Comparison of ENCODE assay signal across 22 cellular contexts in the genomic region with DNA sequence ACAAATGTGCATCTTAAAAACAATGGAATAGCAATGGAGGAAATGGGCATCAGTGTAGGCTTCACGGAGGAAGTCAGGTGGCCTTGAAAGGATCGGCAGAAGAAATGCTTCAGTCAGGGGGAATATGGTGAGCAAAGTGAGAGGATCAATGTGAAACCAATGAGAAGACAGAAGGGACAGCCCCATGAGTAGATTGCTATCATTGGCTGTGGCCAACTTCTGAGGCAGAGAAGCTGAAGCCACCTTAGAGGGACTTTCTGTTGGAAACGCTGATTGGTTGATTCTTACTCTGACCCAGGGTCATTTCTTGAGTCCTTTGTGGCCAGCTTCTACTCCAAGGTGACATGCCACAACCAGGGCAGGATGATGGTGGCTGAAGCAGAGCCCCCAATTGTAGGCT.
DNase-seq lines count a peak whose midpoint lies in the region; ATAC-seq, FAIRE-seq and TF ChIP-seq lines count a peak whose summit lies in the region.
"Had no signal": no experiment of that assay in that cellular context is flagged by ENCODE, and none has a peak within 500 bp of the region (broad histone marks: within the 10 kb centered on the region; RNA-seq: fewer than 3 reads in every experiment).

No MANE protein-coding gene starts in this region.

- no peaks in the 10 kb centered on the region for H3K4me1 Mint-ChIP-seq in WTC11
- H3K4me1 Mint-ChIP-seq: B cell had no signal

- no peak overlapping the region for H3K4me3 ChIP-seq in bronchial epithelial cell (ENCODE audit: low read depth, low read length)
- H3K4me3 ChIP-seq: A549, Peyer's patch had no signal

- H3K36me3 ChIP-seq in bronchial epithelial cell (ENCODE audit: control insufficient read depth, insufficient read depth, low read length): no peaks in the 10 kb centered on the region
- H3K36me3 ChIP-seq: Peyer's patch had no signal

- TF ChIP-seq CTCF in GM10248 (IDR thresholded peaks at IDR 0.05; ENCODE audit: control extremely low read depth, extremely low read depth, low read depth, missing control alignments) (no peak), GM13977 (IDR thresholded peaks at IDR 0.05; ENCODE audit: extremely low read depth, insufficient read depth, missing control alignments) (no peak), bronchial epithelial cell (IDR thresholded peaks at IDR 0.05; ENCODE audit: insufficient read depth, low read length, severe bottlenecking) (no peak), WTC11 (IDR thresholded peaks at IDR 0.05) (no peak)

- in situ Hi-C loops in GM13977 (cut with MboI; ENCODE audit: low pct_unique_long_range_greater_than_20kb, low sequenced_read_pairs, unreplicated experiment): no loop called here

- no peak overlapping the region for H3K4me3 Mint-ChIP-seq in WTC11
- H3K4me3 Mint-ChIP-seq: B cell, CD14-positive monocyte had no signal

- H3K36me3 Mint-ChIP-seq in WTC11: no peaks in the 10 kb centered on the region

- FAIRE-seq in bronchial epithelial cell (lab: Jason Lieb, UNC): peak; percentile 7
- FAIRE-seq: A549, G401.6, H54 had no signal

- DNase-seq in GM10248 (ENCODE audit: extremely low spot score) (peak; percentile 34), GM13977 (ENCODE audit: low spot score) (peak; percentile 16), bronchial epithelial cell (ENCODE audit: low read depth) (no peak), WTC11 (ENCODE audit: low spot score) (no peak), HT-29 (ENCODE audit: low spot score) (no peak), NCI-H69 (lab: John Stamatoyannopoulos, UW) (no peak)
- DNase-seq: Kasumi-1, NCI-H1092, NCI-H1436, NCI-H1930, NCI-H510A treated with DMSO at 0.1 percent for 48 hours, NCI-H82, Peyer's patch, T-helper 1 cell had no signal

- H3K27me3 ChIP-seq in bronchial epithelial cell (ENCODE audit: control insufficient read depth, insufficient read depth, low read length): no peaks in the 10 kb centered on the region
- H3K27me3 ChIP-seq: Peyer's patch had no signal

- no peaks in the 10 kb centered on the region; the same call in 1 of the 2 replicates for H3K27me3 Mint-ChIP-seq in WTC11 (ENCODE audit: low read depth)

- peaks cover 10% of the 10 kb centered on the region; the same call in 1 of the 2 replicates for H3K9me3 Mint-ChIP-seq in WTC11

- POLR2A ChIA-PET in GM10248 (lab: Yijun Ruan, JAX) (no interaction called here), WTC11 (lab: Charles Lee) (no interaction called here)

- ATAC-seq in HG02798 (IDR thresholded peaks at IDR 0.05; ENCODE audit: poor library complexity, unreplicated experiment) (peak; percentile 69), WTC11 (no peak), HG02981 (IDR thresholded peaks at IDR 0.05; ENCODE audit: unreplicated experiment) (no peak)
- ATAC-seq: A549, SK-N-SH treated with all-trans-retinoic acid at 6 μM for 48 hours had no signal

- no peak overlapping the region for H3K27ac Mint-ChIP-seq in WTC11
- H3K27ac Mint-ChIP-seq: B cell had no signal

- CTCF ChIA-PET in GM10248 (lab: Yijun Ruan, JAX) (interaction anchor here (1.0 to 7.2 kb wide), 4 partner anchors 9 to 107 kb away, joined by 3 to 102 read pairs (median 10); no protein-coding TSS in a partner anchor), WTC11 (lab: Charles Lee) (no interaction called here)

TF ChIP-seq in WTC11, 78 proteins besides CTCF, POLR2A, EP300 and RAD21 (continues in another document):
- TF ChIP-seq TP53 (CRISPR knock-in tag; IDR thresholded peaks at IDR 0.05): no peak
- TF ChIP-seq, protein P1, sequence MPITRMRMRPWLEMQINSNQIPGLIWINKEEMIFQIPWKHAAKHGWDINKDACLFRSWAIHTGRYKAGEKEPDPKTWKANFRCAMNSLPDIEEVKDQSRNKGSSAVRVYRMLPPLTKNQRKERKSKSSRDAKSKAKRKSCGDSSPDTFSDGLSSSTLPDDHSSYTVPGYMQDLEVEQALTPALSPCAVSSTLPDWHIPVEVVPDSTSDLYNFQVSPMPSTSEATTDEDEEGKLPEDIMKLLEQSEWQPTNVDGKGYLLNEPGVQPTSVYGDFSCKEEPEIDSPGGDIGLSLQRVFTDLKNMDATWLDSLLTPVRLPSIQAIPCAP (CRISPR knock-in tag; IDR thresholded peaks at IDR 0.05): no peak
- no peak for TF ChIP-seq FOXP1 (CRISPR knock-in tag; IDR thresholded peaks at IDR 0.05; ENCODE audit: borderline replicate concordance)
- TF ChIP-seq KAT7 (CRISPR knock-in tag; IDR thresholded peaks at IDR 0.05; ENCODE audit: borderline replicate concordance): no peak
- TF ChIP-seq, protein P2, sequence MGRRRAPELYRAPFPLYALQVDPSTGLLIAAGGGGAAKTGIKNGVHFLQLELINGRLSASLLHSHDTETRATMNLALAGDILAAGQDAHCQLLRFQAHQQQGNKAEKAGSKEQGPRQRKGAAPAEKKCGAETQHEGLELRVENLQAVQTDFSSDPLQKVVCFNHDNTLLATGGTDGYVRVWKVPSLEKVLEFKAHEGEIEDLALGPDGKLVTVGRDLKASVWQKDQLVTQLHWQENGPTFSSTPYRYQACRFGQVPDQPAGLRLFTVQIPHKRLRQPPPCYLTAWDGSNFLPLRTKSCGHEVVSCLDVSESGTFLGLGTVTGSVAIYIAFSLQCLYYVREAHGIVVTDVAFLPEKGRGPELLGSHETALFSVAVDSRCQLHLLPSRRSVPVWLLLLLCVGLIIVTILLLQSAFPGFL (CRISPR knock-in tag; IDR thresholded peaks at IDR 0.05; ENCODE audit: borderline replicate concordance): no peak
- TF ChIP-seq, protein P3, sequence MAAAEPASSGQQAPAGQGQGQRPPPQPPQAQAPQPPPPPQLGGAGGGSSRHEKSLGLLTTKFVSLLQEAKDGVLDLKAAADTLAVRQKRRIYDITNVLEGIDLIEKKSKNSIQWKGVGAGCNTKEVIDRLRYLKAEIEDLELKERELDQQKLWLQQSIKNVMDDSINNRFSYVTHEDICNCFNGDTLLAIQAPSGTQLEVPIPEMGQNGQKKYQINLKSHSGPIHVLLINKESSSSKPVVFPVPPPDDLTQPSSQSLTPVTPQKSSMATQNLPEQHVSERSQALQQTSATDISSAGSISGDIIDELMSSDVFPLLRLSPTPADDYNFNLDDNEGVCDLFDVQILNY (CRISPR knock-in tag; IDR thresholded peaks at IDR 0.05): no peak
- TF ChIP-seq, protein P4, sequence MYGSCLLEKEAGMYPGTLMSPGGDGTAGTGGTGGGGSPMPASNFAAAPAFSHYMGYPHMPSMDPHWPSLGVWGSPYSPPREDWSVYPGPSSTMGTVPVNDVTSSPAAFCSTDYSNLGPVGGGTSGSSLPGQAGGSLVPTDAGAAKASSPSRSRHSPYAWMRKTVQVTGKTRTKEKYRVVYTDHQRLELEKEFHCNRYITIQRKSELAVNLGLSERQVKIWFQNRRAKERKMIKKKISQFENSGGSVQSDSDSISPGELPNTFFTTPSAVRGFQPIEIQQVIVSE (CRISPR knock-in tag; IDR thresholded peaks at IDR 0.05; ENCODE audit: borderline replicate concordance): no peak
- TF ChIP-seq CBFB (CRISPR knock-in tag; IDR thresholded peaks at IDR 0.05; ENCODE audit: low read depth): no peak
- TF ChIP-seq ATF1 (CRISPR knock-in tag; IDR thresholded peaks at IDR 0.05): no peak
- TF ChIP-seq MYBL2 (CRISPR knock-in tag; IDR thresholded peaks at IDR 0.05): no peak
- no peak for TF ChIP-seq FOXK1 (CRISPR knock-in tag; IDR thresholded peaks at IDR 0.05)
- TF ChIP-seq, protein P5, sequence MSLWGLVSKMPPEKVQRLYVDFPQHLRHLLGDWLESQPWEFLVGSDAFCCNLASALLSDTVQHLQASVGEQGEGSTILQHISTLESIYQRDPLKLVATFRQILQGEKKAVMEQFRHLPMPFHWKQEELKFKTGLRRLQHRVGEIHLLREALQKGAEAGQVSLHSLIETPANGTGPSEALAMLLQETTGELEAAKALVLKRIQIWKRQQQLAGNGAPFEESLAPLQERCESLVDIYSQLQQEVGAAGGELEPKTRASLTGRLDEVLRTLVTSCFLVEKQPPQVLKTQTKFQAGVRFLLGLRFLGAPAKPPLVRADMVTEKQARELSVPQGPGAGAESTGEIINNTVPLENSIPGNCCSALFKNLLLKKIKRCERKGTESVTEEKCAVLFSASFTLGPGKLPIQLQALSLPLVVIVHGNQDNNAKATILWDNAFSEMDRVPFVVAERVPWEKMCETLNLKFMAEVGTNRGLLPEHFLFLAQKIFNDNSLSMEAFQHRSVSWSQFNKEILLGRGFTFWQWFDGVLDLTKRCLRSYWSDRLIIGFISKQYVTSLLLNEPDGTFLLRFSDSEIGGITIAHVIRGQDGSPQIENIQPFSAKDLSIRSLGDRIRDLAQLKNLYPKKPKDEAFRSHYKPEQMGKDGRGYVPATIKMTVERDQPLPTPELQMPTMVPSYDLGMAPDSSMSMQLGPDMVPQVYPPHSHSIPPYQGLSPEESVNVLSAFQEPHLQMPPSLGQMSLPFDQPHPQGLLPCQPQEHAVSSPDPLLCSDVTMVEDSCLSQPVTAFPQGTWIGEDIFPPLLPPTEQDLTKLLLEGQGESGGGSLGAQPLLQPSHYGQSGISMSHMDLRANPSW (CRISPR knock-in tag; conservative IDR thresholded peaks at IDR 0.05; ENCODE audit: low read depth): no peak
- no peak for TF ChIP-seq ZNF121 (CRISPR knock-in tag; IDR thresholded peaks at IDR 0.05)
- TF ChIP-seq CREB1 (CRISPR knock-in tag; IDR thresholded peaks at IDR 0.05): no peak
- TF ChIP-seq, protein P6, sequence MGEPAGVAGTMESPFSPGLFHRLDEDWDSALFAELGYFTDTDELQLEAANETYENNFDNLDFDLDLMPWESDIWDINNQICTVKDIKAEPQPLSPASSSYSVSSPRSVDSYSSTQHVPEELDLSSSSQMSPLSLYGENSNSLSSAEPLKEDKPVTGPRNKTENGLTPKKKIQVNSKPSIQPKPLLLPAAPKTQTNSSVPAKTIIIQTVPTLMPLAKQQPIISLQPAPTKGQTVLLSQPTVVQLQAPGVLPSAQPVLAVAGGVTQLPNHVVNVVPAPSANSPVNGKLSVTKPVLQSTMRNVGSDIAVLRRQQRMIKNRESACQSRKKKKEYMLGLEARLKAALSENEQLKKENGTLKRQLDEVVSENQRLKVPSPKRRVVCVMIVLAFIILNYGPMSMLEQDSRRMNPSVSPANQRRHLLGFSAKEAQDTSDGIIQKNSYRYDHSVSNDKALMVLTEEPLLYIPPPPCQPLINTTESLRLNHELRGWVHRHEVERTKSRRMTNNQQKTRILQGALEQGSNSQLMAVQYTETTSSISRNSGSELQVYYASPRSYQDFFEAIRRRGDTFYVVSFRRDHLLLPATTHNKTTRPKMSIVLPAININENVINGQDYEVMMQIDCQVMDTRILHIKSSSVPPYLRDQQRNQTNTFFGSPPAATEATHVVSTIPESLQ (CRISPR knock-in tag; IDR thresholded peaks at IDR 0.05): no peak

Comparison
In these comparisons a context has a peak if more than half of its experiments do, and no peak if none do; other contexts are left out.
1. DNase-seq: peak in GM10248 (single experiment) and GM13977 (single experiment); none in bronchial epithelial cell (single experiment), WTC11 (single experiment), HT-29 (single experiment) and NCI-H69 (single experiment).